20 cellular contexts compared by ENCODE assay signal in genomic region chr11:61062181-61062955, GRCh38. TPM values are rescaled to one million over a fixed set of nuclear protein-coding genes. Genes with fewer than 3 reads are reported as not detected.
A peak's percentile ranks its signal among the peaks of the same experiment; 100 is the strongest.
DNase-seq lines count a peak whose midpoint lies in the region; ATAC-seq and TF ChIP-seq lines count a peak whose summit lies in the region.
"Had no signal": no experiment of that assay in that cellular context is flagged by ENCODE, and none has a peak within 500 bp of the region (broad histone marks: within the 10 kb centered on the region; RNA-seq: fewer than 3 reads in every experiment).

No MANE protein-coding gene starts in this region.

- H3K4me3 ChIP-seq in BLaER1 treated with 17β-estradiol and CSF1 and Interleukin-3, amounts not matched to agents 10 nM and 100 nM = no peak overlapping the region
- H3K4me3 ChIP-seq in CD8-positive, alpha-beta memory T cell (ENCODE audit: low read length) = no peak overlapping the region
- H3K4me3 ChIP-seq in esophagus (ENCODE audit: low read depth in 1 of 2, low read length in 2 of 2) = no peak overlapping the region
- H3K4me3 ChIP-seq: BLaER1, esophagus squamous epithelium, heart left ventricle, mucosa of descending colon, ovary, smooth muscle cell, stomach had no signal

- no peak for DNase-seq in CD8-positive, alpha-beta memory T cell
- DNase-seq in activated CD8-positive, alpha-beta T cell treated with anti-CD3 and anti-CD28 coated beads for 36 hours = no peak
- DNase-seq in NCI-H524 treated with DMSO at 0.1 percent for 48 hours (lab: John Stamatoyannopoulos, UW) (no peak), GOT3 (lab: John Stamatoyannopoulos, UW) (no peak)
- DNase-seq: DMS79, esophagus squamous epithelium, heart left ventricle, kidney glomerular epithelial cell, mucosa of descending colon, NCI-H187 treated with DMSO at 0.1 percent for 48 hours, ovary, stomach had no signal

- no peak overlapping the region for H3K4me3 Mint-ChIP-seq in CD8-positive, alpha-beta memory T cell
- no peak overlapping the region for H3K4me3 Mint-ChIP-seq in activated CD8-positive, alpha-beta T cell treated with anti-CD3 and anti-CD28 coated beads for 36 hours

- H3K9me3 ChIP-seq in BLaER1 treated with 17β-estradiol and CSF1 and Interleukin-3, amounts not matched to agents 10 nM and 100 nM (replicated peaks in 1 of 11) = no peaks in the 10 kb centered on the region
- no peaks in the 10 kb centered on the region for H3K9me3 ChIP-seq in CD8-positive, alpha-beta memory T cell (ENCODE audit: low read length)
- H3K9me3 ChIP-seq in esophagus (ENCODE audit: control insufficient read depth in 2 of 2, insufficient read depth in 1 of 2, low read depth in 1 of 2, low read length in 1 of 2) = no peaks in the 10 kb centered on the region
- H3K9me3 ChIP-seq: BLaER1, esophagus squamous epithelium, heart left ventricle, mucosa of descending colon, ovary, stomach had no signal

- POLR2A ChIA-PET in CD8-positive, alpha-beta memory T cell (lab: Charles Lee) = interaction anchor here (0.6 to 2.3 kb wide), 4 partner anchors 10 to 36 kb away, joined by 4 to 17 read pairs (median 4); no protein-coding TSS in a partner anchor
- POLR2A ChIA-PET in activated CD8-positive, alpha-beta T cell treated with anti-CD3 and anti-CD28 coated beads for 36 hours (lab: Charles Lee) = interaction anchor here (0.6 to 2.5 kb wide), 18 partner anchors 9 to 110 kb away, joined by 3 to 27 read pairs (median 4); partner anchors contain the start of genes CD5 and SLC15A3

- peak overlapping the region in 3 of 11 experiments; percentile 44 to 59 (median 45); a peak in 4 of 22 replicates for H3K4me2 ChIP-seq in BLaER1 treated with 17β-estradiol and CSF1 and Interleukin-3, amounts not matched to agents 10 nM and 100 nM
- H3K4me2 ChIP-seq: BLaER1, smooth muscle cell had no signal

- peak overlapping the region in 6 of 11 experiments; percentile 3 to 63 (median 32); a peak in 8 of 22 replicates for H3K27ac ChIP-seq in BLaER1 treated with 17β-estradiol and CSF1 and Interleukin-3, amounts not matched to agents 10 nM and 100 nM
- H3K27ac ChIP-seq in CD8-positive, alpha-beta memory T cell (ENCODE audit: low read depth, low read length) = no peak overlapping the region
- peak overlapping the region; percentile 63 to 70 for H3K27ac ChIP-seq in esophagus (ENCODE audit: low read depth in 2 of 2, low read length in 1 of 2)
- H3K27ac ChIP-seq: BLaER1, ovary, stomach had no signal

- peaks cover 0 to 5% (median 0%) of the 10 kb centered on the region in 11 experiments; a peak in 1 of 22 replicates for H4K20me1 ChIP-seq in BLaER1 treated with 17β-estradiol and CSF1 and Interleukin-3, amounts not matched to agents 10 nM and 100 nM
- H4K20me1 ChIP-seq: BLaER1 had no signal

- intact Hi-C loops in activated CD8-positive, alpha-beta T cell treated with anti-CD3 and anti-CD28 coated beads for 36 hours (cut with micrococcal nuclease) = loop anchor here (5.0 kb wide), 1 partner anchor 35 kb away; no protein-coding TSS in a partner anchor

- no peaks in the 10 kb centered on the region for H3K36me3 ChIP-seq in BLaER1 treated with 17β-estradiol and CSF1 and Interleukin-3, amounts not matched to agents 10 nM and 100 nM
- H3K36me3 ChIP-seq in CD8-positive, alpha-beta memory T cell (ENCODE audit: insufficient read depth, low read length) = no peaks in the 10 kb centered on the region
- H3K36me3 ChIP-seq in esophagus (ENCODE audit: control insufficient read depth in 2 of 2, insufficient read depth in 2 of 2, low read length in 1 of 2) = no peaks in the 10 kb centered on the region
- H3K36me3 ChIP-seq: BLaER1, esophagus squamous epithelium, heart left ventricle, ovary, stomach had no signal

- H3K27ac Mint-ChIP-seq in CD8-positive, alpha-beta memory T cell = peak overlapping the region; percentile 78 to 98 (median 93)
- H3K27ac Mint-ChIP-seq in activated CD8-positive, alpha-beta T cell treated with anti-CD3 and anti-CD28 coated beads for 36 hours = peak overlapping the region; percentile 54

- no peak for ATAC-seq in activated CD8-positive, alpha-beta T cell treated with anti-CD3 and anti-CD28 coated beads for 36 hours
- no peak for ATAC-seq in GM19035 (IDR thresholded peaks at IDR 0.05; ENCODE audit: unreplicated experiment)
- ATAC-seq in HG03280 (IDR thresholded peaks at IDR 0.05; ENCODE audit: unreplicated experiment) = no peak

- H3K4me1 ChIP-seq in BLaER1 treated with 17β-estradiol and CSF1 and Interleukin-3, amounts not matched to agents 10 nM and 100 nM = peaks cover 10 to 63% (median 28%) of the 10 kb centered on the region in 10 experiments
- H3K4me1 ChIP-seq in CD8-positive, alpha-beta memory T cell (ENCODE audit: insufficient read depth, low read length) = peaks cover 57% of the 10 kb centered on the region
- H3K4me1 ChIP-seq in esophagus (ENCODE audit: control insufficient read depth in 2 of 2, insufficient read depth in 2 of 2, low read length in 1 of 2) = peaks cover 0 to 2% of the 10 kb centered on the region in 2 donors

- no peaks in the 10 kb centered on the region for H3K27me3 Mint-ChIP-seq in CD8-positive, alpha-beta memory T cell
- H3K27me3 Mint-ChIP-seq in activated CD8-positive, alpha-beta T cell treated with anti-CD3 and anti-CD28 coated beads for 36 hours = no peaks in the 10 kb centered on the region

- no peaks in the 10 kb centered on the region for H3K36me3 Mint-ChIP-seq in CD8-positive, alpha-beta memory T cell
- H3K36me3 Mint-ChIP-seq in activated CD8-positive, alpha-beta T cell treated with anti-CD3 and anti-CD28 coated beads for 36 hours (ENCODE audit: low read depth) = peaks cover 65% of the 10 kb centered on the region

- CTCF ChIA-PET in CD8-positive, alpha-beta memory T cell (lab: Charles Lee) = interaction anchor here (1.3 to 3.5 kb wide), 3 partner anchors 9 to 125 kb away, joined by 3 to 12 read pairs (median 4); no protein-coding TSS in a partner anchor
- CTCF ChIA-PET in activated CD8-positive, alpha-beta T cell treated with anti-CD3 and anti-CD28 coated beads for 36 hours (lab: Charles Lee) = interaction anchor here (1.3 to 1.6 kb wide), 2 partner anchors 20 to 93 kb away, joined by 4 to 10 read pairs; no protein-coding TSS in a partner anchor

- no peaks in the 10 kb centered on the region for H3K27me3 ChIP-seq in BLaER1 treated with 17β-estradiol and CSF1 and Interleukin-3, amounts not matched to agents 10 nM and 100 nM
- H3K27me3 ChIP-seq in CD8-positive, alpha-beta memory T cell (ENCODE audit: insufficient read depth, low read length, poor library complexity, severe bottlenecking) = no peaks in the 10 kb centered on the region
- no peaks in the 10 kb centered on the region for H3K27me3 ChIP-seq in esophagus (ENCODE audit: control insufficient read depth in 1 of 2, insufficient read depth in 2 of 2, low read length in 2 of 2)
- H3K27me3 ChIP-seq: BLaER1, esophagus squamous epithelium, heart left ventricle, ovary, stomach had no signal

- WGBS in esophagus, 2 donors = 79 to 85% methylated on average over 9 of the region's 9 CpGs

- peaks cover 39 to 78% (median 68%) of the 10 kb centered on the region in 3 donors for H3K4me1 Mint-ChIP-seq in CD8-positive, alpha-beta memory T cell
- peaks cover 77% of the 10 kb centered on the region for H3K4me1 Mint-ChIP-seq in activated CD8-positive, alpha-beta T cell treated with anti-CD3 and anti-CD28 coated beads for 36 hours (ENCODE audit: low read depth)

- no peak for TF ChIP-seq CTCF in activated CD8-positive, alpha-beta T cell treated with anti-CD3 and anti-CD28 coated beads for 36 hours (IDR thresholded peaks at IDR 0.05)

- no peak overlapping the region for H3K9ac ChIP-seq in BLaER1 treated with 17β-estradiol and CSF1 and Interleukin-3, amounts not matched to agents 10 nM and 100 nM
- H3K9ac ChIP-seq: BLaER1 had no signal

- no peaks in the 10 kb centered on the region for H3K9me3 Mint-ChIP-seq in CD8-positive, alpha-beta memory T cell
- no peaks in the 10 kb centered on the region for H3K9me3 Mint-ChIP-seq in activated CD8-positive, alpha-beta T cell treated with anti-CD3 and anti-CD28 coated beads for 36 hours

RNA-seq across cellular contexts. Expression of gene CD5, which starts 39.9 kb away (rescaled TPM):
- 100 to 1,000 TPM; 169 to 175 TPM for total RNA-seq in CD8-positive, alpha-beta memory T cell
- polyA plus RNA-seq in CD8-positive, alpha-beta memory T cell = 156 TPM
- total RNA-seq in activated CD8-positive, alpha-beta T cell treated with anti-CD3 and anti-CD28 coated beads for 36 hours = 100 to 1,000 TPM; 214 to 215 TPM
- polyA plus RNA-seq in esophagus = under 1 TPM; 0.39 to 0.52 TPM
- total RNA-seq: M059J, NCI-H460, smooth muscle cell had no signal
